In the genomic region with DNA sequence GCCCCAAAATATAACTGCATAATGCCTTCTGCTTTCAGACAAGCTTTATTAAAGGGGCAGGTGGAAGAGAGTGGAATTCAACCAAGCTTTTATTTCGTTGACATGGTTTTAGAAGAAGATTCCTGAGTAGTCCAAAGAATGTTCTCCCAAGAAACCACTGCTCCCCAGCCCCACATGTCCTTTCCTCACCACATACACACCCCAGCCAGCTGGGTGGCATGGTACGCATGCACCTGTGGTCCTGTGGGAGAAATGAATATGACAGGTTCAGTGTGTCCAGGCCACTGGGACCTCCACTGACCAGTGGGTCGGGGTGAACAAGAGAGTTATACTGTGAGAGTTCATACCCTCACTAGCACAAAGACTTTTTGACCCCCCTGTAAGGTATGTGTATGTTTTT, we compare ENCODE assay signal across 1 cellular context.
TF ChIP-seq lines count a peak whose summit lies in the region.

No MANE protein-coding gene starts in this region.

TF ChIP-seq in GM12878, 131 proteins besides CTCF, POLR2A, EP300 and RAD21:
- TF ChIP-seq, protein P1, sequence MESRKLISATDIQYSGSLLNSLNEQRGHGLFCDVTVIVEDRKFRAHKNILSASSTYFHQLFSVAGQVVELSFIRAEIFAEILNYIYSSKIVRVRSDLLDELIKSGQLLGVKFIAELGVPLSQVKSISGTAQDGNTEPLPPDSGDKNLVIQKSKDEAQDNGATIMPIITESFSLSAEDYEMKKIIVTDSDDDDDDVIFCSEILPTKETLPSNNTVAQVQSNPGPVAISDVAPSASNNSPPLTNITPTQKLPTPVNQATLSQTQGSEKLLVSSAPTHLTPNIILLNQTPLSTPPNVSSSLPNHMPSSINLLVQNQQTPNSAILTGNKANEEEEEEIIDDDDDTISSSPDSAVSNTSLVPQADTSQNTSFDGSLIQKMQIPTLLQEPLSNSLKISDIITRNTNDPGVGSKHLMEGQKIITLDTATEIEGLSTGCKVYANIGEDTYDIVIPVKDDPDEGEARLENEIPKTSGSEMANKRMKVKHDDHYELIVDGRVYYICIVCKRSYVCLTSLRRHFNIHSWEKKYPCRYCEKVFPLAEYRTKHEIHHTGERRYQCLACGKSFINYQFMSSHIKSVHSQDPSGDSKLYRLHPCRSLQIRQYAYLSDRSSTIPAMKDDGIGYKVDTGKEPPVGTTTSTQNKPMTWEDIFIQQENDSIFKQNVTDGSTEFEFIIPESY (IDR thresholded peaks at IDR 0.05): no peak
- TF ChIP-seq, protein P2, sequence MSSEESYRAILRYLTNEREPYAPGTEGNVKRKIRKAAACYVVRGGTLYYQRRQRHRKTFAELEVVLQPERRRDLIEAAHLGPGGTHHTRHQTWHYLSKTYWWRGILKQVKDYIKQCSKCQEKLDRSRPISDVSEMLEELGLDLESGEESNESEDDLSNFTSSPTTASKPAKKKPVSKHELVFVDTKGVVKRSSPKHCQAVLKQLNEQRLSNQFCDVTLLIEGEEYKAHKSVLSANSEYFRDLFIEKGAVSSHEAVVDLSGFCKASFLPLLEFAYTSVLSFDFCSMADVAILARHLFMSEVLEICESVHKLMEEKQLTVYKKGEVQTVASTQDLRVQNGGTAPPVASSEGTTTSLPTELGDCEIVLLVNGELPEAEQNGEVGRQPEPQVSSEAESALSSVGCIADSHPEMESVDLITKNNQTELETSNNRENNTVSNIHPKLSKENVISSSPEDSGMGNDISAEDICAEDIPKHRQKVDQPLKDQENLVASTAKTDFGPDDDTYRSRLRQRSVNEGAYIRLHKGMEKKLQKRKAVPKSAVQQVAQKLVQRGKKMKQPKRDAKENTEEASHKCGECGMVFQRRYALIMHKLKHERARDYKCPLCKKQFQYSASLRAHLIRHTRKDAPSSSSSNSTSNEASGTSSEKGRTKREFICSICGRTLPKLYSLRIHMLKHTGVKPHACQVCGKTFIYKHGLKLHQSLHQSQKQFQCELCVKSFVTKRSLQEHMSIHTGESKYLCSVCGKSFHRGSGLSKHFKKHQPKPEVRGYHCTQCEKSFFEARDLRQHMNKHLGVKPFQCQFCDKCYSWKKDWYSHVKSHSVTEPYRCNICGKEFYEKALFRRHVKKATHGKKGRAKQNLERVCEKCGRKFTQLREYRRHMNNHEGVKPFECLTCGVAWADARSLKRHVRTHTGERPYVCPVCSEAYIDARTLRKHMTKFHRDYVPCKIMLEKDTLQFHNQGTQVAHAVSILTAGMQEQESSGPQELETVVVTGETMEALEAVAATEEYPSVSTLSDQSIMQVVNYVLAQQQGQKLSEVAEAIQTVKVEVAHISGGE (CRISPR knock-in tag; IDR thresholded peaks at IDR 0.05): no peak
- TF ChIP-seq MTA2 (IDR thresholded peaks at IDR 0.05; ENCODE audit: low read depth) (no peak), ZNF217 (IDR thresholded peaks at IDR 0.05) (no peak), POLR2AphosphoS2 (IDR thresholded peaks at IDR 0.05; ENCODE audit: low read depth, low read length) (no peak), SPI1 (IDR thresholded peaks at IDR 0.05; ENCODE audit: borderline replicate concordance, insufficient read depth, low read depth, low read length) (no peak), EZH2 (IDR thresholded peaks at IDR 0.05; ENCODE audit: borderline replicate concordance, control insufficient read depth, low read depth, low read length) (no peak), RBBP5 (conservative IDR thresholded peaks at IDR 0.05) (no peak)
TF ChIP-seq in GM12878: peak in this region for 0.
